In the genomic region with DNA sequence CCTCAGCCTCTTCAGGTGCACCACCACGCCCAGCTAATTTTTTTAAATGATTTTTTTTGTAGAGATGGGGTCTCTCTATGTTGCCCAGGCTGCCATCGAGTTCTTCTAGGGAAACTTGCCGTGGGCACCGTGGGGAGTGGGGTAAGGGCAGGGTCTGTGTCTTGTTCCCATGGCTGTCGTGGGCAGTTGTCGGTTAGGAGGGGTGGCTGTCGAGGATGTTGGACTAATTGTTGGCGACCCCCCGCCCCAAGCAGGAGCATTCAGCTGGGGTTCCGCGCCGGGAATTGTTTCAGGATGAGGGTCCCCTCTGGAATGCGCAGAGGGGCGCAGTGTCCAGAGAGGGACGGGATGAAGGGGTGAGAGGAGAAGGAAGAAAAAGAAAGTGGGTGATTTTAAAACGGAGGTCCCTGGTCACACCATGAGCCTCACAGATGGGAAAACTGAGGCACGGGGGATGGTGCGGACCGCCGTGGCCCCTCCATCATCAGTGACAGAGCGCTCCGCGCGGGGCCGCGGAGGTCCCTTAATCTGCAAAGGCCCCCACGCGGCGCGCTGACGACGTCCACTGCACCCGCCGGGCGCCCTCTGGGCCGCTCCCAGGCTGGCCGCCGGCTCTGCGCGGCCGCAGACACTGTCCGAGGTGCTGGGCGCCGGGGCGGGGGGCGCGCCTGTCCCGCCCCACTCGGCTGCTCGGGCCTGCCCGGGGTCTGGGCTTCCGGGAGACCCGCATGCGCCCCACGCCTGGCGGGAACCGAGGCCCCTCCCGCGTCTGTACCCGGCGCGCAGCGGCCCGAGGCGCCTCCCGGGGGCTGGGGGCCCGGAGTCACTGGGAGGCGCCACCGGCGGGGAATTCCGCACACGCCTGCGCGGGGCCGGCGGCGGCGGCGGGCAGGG, we compare ENCODE assay signal across 8 cellular contexts. TPM values are rescaled to one million over a fixed set of nuclear protein-coding genes. Genes with fewer than 3 reads are reported as not detected.
DNase-seq lines count a peak whose midpoint lies in the region; ATAC-seq and TF ChIP-seq lines count a peak whose summit lies in the region.

No MANE protein-coding gene starts in this region.

- peaks cover 25% of the 10 kb centered on the region for H3F3A ChIP-seq in SU-DHL-6 (ENCODE audit: insufficient read depth)

- intact Hi-C loops in adrenal gland (cut with DNase I) (no loop called here), left ventricle myocardium superior (cut with micrococcal nuclease) (no loop called here), prostate gland (cut with DNase I) (loop anchor here (10.0 kb wide), 1 partner anchor 255 kb away; no protein-coding TSS in a partner anchor)

- TF ChIP-seq POLR2A in adrenal gland (IDR thresholded peaks at IDR 0.05) (peak; percentile 69 to 73), prostate gland (IDR thresholded peaks at IDR 0.05) (peak; percentile 77)

- ATAC-seq in left ventricle myocardium superior (peak; percentile 81), GM21723 (IDR thresholded peaks at IDR 0.05; ENCODE audit: unreplicated experiment) (no peak)

- H3K4me1 ChIP-seq in adrenal gland (replicated peaks in 1 of 2) (peaks cover 30 to 48% of the 10 kb centered on the region in 2 donors), prostate gland (replicated peaks) (peaks cover 25% of the 10 kb centered on the region)

- H2AFZ ChIP-seq in SU-DHL-6 (ENCODE audit: low read depth, low read length, severe bottlenecking) = peak overlapping the region; percentile 91

- no peaks in the 10 kb centered on the region for H3K79me2 ChIP-seq in SU-DHL-6 (ENCODE audit: insufficient read depth, low read length)

- H3K4me3 ChIP-seq in SU-DHL-6 (ENCODE audit: insufficient read depth, low read length, poor library complexity, severe bottlenecking) = peak overlapping the region; percentile 59
- H3K4me3 ChIP-seq in adrenal gland = peak overlapping the region in 3 of 4 donors; percentile 7 to 82 (median 56)
- peak overlapping the region; percentile 54 to 56 for H3K4me3 ChIP-seq in prostate gland

- 11 to 27% (median 16%) methylated on average over 25 to 79 of the region's 79 CpGs for WGBS in adrenal gland, 4 donors
- WGBS in prostate gland = 27% methylated on average over 32 of the region's 79 CpGs

- H3K9me3 ChIP-seq in SU-DHL-6 (ENCODE audit: insufficient read depth, low read length) (no peaks in the 10 kb centered on the region), adrenal gland (replicated peaks in 1 of 3) (no peaks in the 10 kb centered on the region), prostate gland (no peaks in the 10 kb centered on the region)

- DNase-seq in NCI-H2171 treated with DMSO at 0.1 percent for 48 hours (lab: John Stamatoyannopoulos, UW) (peak; percentile 26), NCI-H2171 (lab: John Stamatoyannopoulos, UW) (no peak), HT-29 (ENCODE audit: low spot score) (peak; percentile 53), adrenal gland (peak; percentile 67 to 83 (median 74)), left ventricle myocardium superior (peak; percentile 86), prostate gland (ENCODE audit: low spot score) (peak; percentile 60)

- peak overlapping the region; percentile 63 for H3K9ac ChIP-seq in SU-DHL-6 (ENCODE audit: low read length)

- H3K27me3 ChIP-seq in SU-DHL-6 (ENCODE audit: low read length) = no peaks in the 10 kb centered on the region
- H3K27me3 ChIP-seq in adrenal gland = no peaks in the 10 kb centered on the region
- H3K27me3 ChIP-seq in prostate gland (replicated peaks; ENCODE audit: insufficient read depth) = no peaks in the 10 kb centered on the region

- no peaks in the 10 kb centered on the region for H4K20me1 ChIP-seq in SU-DHL-6 (ENCODE audit: low read depth, low read length)

- peak overlapping the region; percentile 56 for H3K4me2 ChIP-seq in SU-DHL-6 (ENCODE audit: low read depth, low read length, poor library complexity, severe bottlenecking)

- H3K36me3 ChIP-seq in SU-DHL-6 (ENCODE audit: low read length) (no peaks in the 10 kb centered on the region), adrenal gland (replicated peaks in 1 of 2) (no peaks in the 10 kb centered on the region), prostate gland (no peaks in the 10 kb centered on the region)

- no peaks in the 10 kb centered on the region for H3K9me2 ChIP-seq in SU-DHL-6 (replicated peaks; ENCODE audit: insufficient read depth, low read length)

- no peak for TF ChIP-seq CTCF in SU-DHL-6 (IDR thresholded peaks at IDR 0.05; ENCODE audit: insufficient read depth, low read length, poor library complexity, severe bottlenecking)
- peak in 1 of 6 experiments; percentile 8 for TF ChIP-seq CTCF in adrenal gland (IDR thresholded peaks at IDR 0.05)
- TF ChIP-seq CTCF in prostate gland (IDR thresholded peaks at IDR 0.05) = peak in 2 of 4 experiments; percentile 24

- H3K27ac ChIP-seq in SU-DHL-6 (ENCODE audit: low read depth, low read length) = no peak overlapping the region
- H3K27ac ChIP-seq in adrenal gland = peak overlapping the region; percentile 85 to 96 (median 91)
- peak overlapping the region; percentile 81 to 90 for H3K27ac ChIP-seq in prostate gland

RNA-seq across cellular contexts. Expression of a gene that starts 0.8 kb away (rescaled TPM):
- total RNA-seq in HT-29 (2014; rRNA removed; shearing (Covaris generic)) = 49.5 and 70.5 TPM in 2 replicates
- total RNA-seq in adrenal gland = 100 to 1,000 TPM in 7 of 8 donors, 10 to 100 TPM in 1; 77.5 to 182 (median 135) TPM
- polyA plus RNA-seq in adrenal gland = 100 to 1,000 TPM in 1 of 3 donors, 10 to 100 TPM in 2; 51.1 to 123 (median 78.2) TPM
- total RNA-seq in left ventricle myocardium superior = 25.7 TPM
- 100 to 1,000 TPM in 1 of 2 donors, 10 to 100 TPM in 1; 57.7 to 112 TPM for total RNA-seq in prostate gland

RNA-seq across cellular contexts. Expression of a gene that starts 39.7 kb away (rescaled TPM):
- total RNA-seq in HT-29 (2014; rRNA removed; shearing (Covaris generic)) = 0.94 and 2.8 TPM in 2 replicates
- total RNA-seq in adrenal gland (100 to 1,000 TPM in 1 of 8 donors, 10 to 100 TPM in 7; 27.0 to 101 (median 50.5) TPM), left ventricle myocardium superior (10.6 TPM), prostate gland (10 to 100 TPM; 16.9 to 32.4 TPM)
- polyA plus RNA-seq in adrenal gland = 10 to 100 TPM; 14.0 to 78.3 (median 58.2) TPM

RNA-seq across cellular contexts. Expression of a gene that starts 39.8 kb away (rescaled TPM):
- total RNA-seq in HT-29 (2014; rRNA removed; shearing (Covaris generic)) = 4.1 and 5.9 TPM in 2 replicates
- 100 to 1,000 TPM in 4 of 8 donors, 10 to 100 TPM in 4; 48.0 to 194 (median 89.3) TPM for total RNA-seq in adrenal gland
- polyA plus RNA-seq in adrenal gland = 100 to 1,000 TPM in 2 of 3 donors, 10 to 100 TPM in 1; 33.3 to 167 (median 136) TPM
- 11.4 TPM for total RNA-seq in left ventricle myocardium superior
- 10 to 100 TPM; 41.2 to 95.7 TPM for total RNA-seq in prostate gland
